9 cellular contexts compared by ENCODE assay signal in the genomic region with DNA sequence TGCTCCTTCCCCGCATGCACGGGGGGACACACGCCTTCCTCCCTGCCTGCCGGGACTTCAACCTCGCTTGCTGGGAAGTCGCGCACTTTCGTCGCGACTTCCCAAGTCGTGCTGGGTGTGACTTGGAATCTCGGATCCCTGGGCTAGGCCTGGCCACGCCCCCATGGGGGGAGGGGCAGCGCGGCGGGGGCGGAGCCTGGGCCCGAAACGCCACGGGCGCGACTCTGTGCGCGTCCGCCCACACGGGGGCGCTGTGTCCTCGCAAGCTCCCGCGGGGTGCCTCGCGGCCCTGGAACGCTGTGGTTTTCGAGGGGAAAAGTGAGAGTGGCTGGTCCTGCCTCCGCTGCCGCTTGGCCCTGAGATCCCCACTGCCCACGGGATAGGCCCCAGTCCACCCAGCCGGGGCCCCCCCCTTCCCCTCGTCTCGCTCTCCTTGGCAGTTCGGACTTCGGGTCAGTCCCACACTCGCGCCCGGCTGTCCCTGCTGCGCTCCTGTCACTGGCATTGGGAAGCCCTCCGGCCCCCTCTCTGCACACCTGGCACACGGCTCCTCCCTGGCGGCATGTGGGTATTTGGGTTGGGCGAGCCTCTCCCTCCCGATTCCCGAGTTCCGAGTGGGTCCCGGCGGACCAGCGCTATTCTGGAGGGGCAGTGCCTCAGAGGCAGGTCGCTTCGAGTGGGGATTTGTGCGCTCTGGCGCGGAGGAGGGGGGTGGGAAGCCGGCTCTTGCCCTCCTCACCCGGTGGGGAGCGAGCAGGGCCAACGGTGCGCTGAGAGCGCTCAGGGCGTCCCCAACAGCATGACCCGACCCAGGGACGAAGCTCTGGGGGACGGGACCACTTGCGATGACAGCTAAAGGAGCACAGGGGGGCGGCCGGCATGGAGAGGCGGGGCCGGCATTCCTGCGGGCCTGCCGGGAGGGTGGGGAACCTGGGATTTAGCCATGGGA. TPM values are rescaled to one million over a fixed set of nuclear protein-coding genes. Genes with fewer than 3 reads are reported as not detected.
DNase-seq lines count a peak whose midpoint lies in the region; ATAC-seq and TF ChIP-seq lines count a peak whose summit lies in the region.
"Had no signal": no experiment of that assay in that cellular context is flagged by ENCODE, and none has a peak within 500 bp of the region (broad histone marks: within the 10 kb centered on the region; RNA-seq: fewer than 3 reads in every experiment).

No MANE protein-coding gene starts in this region.

- TF ChIP-seq CTCF in heart right ventricle (IDR thresholded peaks at IDR 0.05) (peak; percentile 94 to 99 (median 97)), tibial nerve (IDR thresholded peaks at IDR 0.05) (peak; percentile 96 to 99 (median 97))

- no peaks in the 10 kb centered on the region for H3K27me3 ChIP-seq in heart right ventricle
- H3K27me3 ChIP-seq in tibial nerve, result no peaks in the 10 kb centered on the region

- TF ChIP-seq POLR2A in tibial nerve (IDR thresholded peaks at IDR 0.05), result peak in 1 of 2 donors; percentile 23

- H3K36me3 ChIP-seq in heart right ventricle (peaks cover 0 to 44% (median 6%) of the 10 kb centered on the region in 9 donors), tibial nerve (peaks cover 0 to 47% (median 6%) of the 10 kb centered on the region in 3 donors)

- H3K4me3 ChIP-seq in heart right ventricle (peak overlapping the region; percentile 38 to 63 (median 56)), tibial nerve (peak overlapping the region; percentile 30 to 54 (median 44))

- peak in 1 of 2 donors; percentile 46 for TF ChIP-seq EP300 in tibial nerve (IDR thresholded peaks at IDR 0.05)

- peak overlapping the region in 9 of 10 donors; percentile 33 to 65 (median 55) for H3K27ac ChIP-seq in heart right ventricle
- H3K27ac ChIP-seq in tibial nerve, result peak overlapping the region in 2 of 4 donors; percentile 5 to 66
- H3K27ac ChIP-seq: C4-2B had no signal

- DNase-seq in NCI-H146 (lab: John Stamatoyannopoulos, UW) (peak; percentile 68), NCI-H146 treated with DMSO at 0.1 percent for 48 hours (lab: John Stamatoyannopoulos, UW; ENCODE audit: unreplicated experiment) (no peak), T follicular helper cell (ENCODE audit: low read depth) (peak; percentile 78), amniotic epithelial cell (ENCODE audit: low read depth) (peak; percentile 70), heart right ventricle (peak; percentile 85 to 92), posterior vena cava (ENCODE audit: low spot score) (peak; percentile 97), tibial nerve (ENCODE audit: low spot score in 2 of 2) (peak; percentile 74 to 82)

- no peaks in the 10 kb centered on the region for H3K9me3 ChIP-seq in heart right ventricle
- no peaks in the 10 kb centered on the region for H3K9me3 ChIP-seq in tibial nerve

- WGBS in heart right ventricle, 2 donors, result 2 to 5% methylated on average over 78 of the region's 78 CpGs
- 2 to 9% methylated on average over 45 to 46 of the region's 78 CpGs for WGBS in tibial nerve, 2 donors

- intact Hi-C loops in heart right ventricle (cut with DNase I) (loop anchor here in 3 of 10 donors (5.0 to 10.0 kb wide), 3 partner anchors 57 to 532 kb away; no protein-coding TSS in a partner anchor), posterior vena cava (cut with DNase I) (no loop called here)

- peak; percentile 49 for ATAC-seq in HG03520 (IDR thresholded peaks at IDR 0.05; ENCODE audit: unreplicated experiment)
- ATAC-seq in heart right ventricle, result peak; percentile 84 to 95 (median 92)

- peaks cover 6 to 68% (median 46%) of the 10 kb centered on the region in 9 donors for H3K4me1 ChIP-seq in heart right ventricle
- peaks cover 0 to 31% (median 6%) of the 10 kb centered on the region in 4 donors for H3K4me1 ChIP-seq in tibial nerve

RNA-seq across cellular contexts. Expression of a gene that starts 23.6 kb away (rescaled TPM):
- total RNA-seq in heart right ventricle (100 to 1,000 TPM in 1 of 10 donors, 10 to 100 TPM in 9; 54.8 to 111 (median 62.1) TPM), posterior vena cava (100 to 1,000 TPM; 188 to 199 TPM), tibial nerve (100 to 1,000 TPM in 3 of 4 donors, 10 to 100 TPM in 1; 93.3 to 155 (median 108) TPM)
- 100 to 1,000 TPM in 1 of 2 donors, 10 to 100 TPM in 1; 41.0 to 131 TPM for polyA plus RNA-seq in heart right ventricle

RNA-seq across cellular contexts. Expression of a gene that starts 47.8 kb away (rescaled TPM):
- total RNA-seq in heart right ventricle (10 to 100 TPM; 23.5 to 34.4 (median 25.6) TPM), posterior vena cava (10 to 100 TPM; 18.4 to 19.0 TPM), tibial nerve (10 to 100 TPM; 29.7 to 41.7 (median 34.1) TPM)
- 10 to 100 TPM in 1 of 2 donors, 1 to 10 TPM in 1; 9.4 to 38.5 TPM for polyA plus RNA-seq in heart right ventricle
